ENCODE assay signal across 11 cellular contexts in the genomic region with DNA sequence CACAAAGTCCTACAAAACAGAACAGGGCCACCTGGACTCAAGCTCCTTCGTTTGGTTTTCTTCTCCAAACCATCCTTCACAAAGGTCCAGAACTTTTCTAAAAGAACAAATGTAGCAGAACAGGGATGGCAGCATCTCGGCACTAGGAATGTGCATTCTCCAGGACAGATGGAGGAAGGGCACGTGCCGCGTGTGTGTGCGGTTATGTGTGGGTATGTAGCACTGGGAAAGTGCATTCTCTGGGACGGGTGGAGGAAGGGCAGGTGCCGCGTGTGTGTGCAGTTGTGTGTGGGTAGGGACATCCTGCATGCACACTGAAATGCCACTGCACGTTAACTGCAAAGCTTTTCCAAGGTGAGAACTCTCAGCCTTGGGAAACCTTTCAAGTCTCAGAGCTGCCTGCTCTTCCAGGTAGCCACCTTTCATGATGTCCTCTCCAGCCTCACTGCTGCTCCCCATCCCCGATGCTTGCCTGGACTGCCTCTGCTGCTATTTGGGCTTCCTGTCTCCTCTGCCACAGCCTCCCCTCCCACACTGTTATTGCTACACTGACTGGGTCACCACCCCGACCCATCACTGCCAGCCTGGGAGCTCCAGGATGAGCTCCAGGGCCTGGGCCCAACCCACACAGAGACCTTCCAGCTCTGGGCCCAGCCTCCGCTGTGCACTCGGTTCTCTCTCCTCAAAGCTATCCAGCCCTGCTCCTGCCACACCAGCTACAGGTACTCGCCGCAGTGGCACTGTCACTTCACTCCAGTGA. TPM values are rescaled to one million over a fixed set of nuclear protein-coding genes. Genes with fewer than 3 reads are reported as not detected.
DNase-seq lines count a peak whose midpoint lies in the region; ATAC-seq and TF ChIP-seq lines count a peak whose summit lies in the region.
"Had no signal": no experiment of that assay in that cellular context is flagged by ENCODE, and none has a peak within 500 bp of the region (broad histone marks: within the 10 kb centered on the region; RNA-seq: fewer than 3 reads in every experiment).

No MANE protein-coding gene starts in this region.

- TF ChIP-seq CTCF in CD14-positive monocyte (IDR thresholded peaks at IDR 0.05) (no peak), brain (conservative IDR thresholded peaks at IDR 0.05) (no peak)

- peak overlapping the region in 5 of 7 donors; percentile 1 to 80 (median 59) for H3K27ac Mint-ChIP-seq in CD14-positive monocyte
- H3K27ac Mint-ChIP-seq in brain = peak overlapping the region; percentile 86 to 97 (median 95)
- peak overlapping the region; percentile 72 to 91 (median 85) for H3K27ac Mint-ChIP-seq in naive thymus-derived CD4-positive, alpha-beta T cell

- H3K36me3 ChIP-seq in naive thymus-derived CD4-positive, alpha-beta T cell (ENCODE audit: control insufficient read depth in 2 of 3, insufficient read depth in 3 of 3, low read length in 3 of 3) = peaks cover 50 to 85% (median 51%) of the 10 kb centered on the region in 3 experiments

- POLR2A ChIA-PET in naive thymus-derived CD4-positive, alpha-beta T cell (lab: Charles Lee) = interaction anchor here (0.6 to 2.4 kb wide), 4 partner anchors 9 to 154 kb away, joined by 3 to 10 read pairs (median 4); no protein-coding TSS in a partner anchor

- H3K27me3 ChIP-seq in naive thymus-derived CD4-positive, alpha-beta T cell (ENCODE audit: control insufficient read depth in 2 of 2, insufficient read depth in 2 of 2, low read length in 2 of 2) = no peaks in the 10 kb centered on the region

- CTCF ChIA-PET in naive thymus-derived CD4-positive, alpha-beta T cell (lab: Charles Lee) = interaction anchor here (2.2 kb wide), 1 partner anchor 18 kb away, joined by 5 read pairs; no protein-coding TSS in a partner anchor

- H3K4me3 Mint-ChIP-seq in CD14-positive monocyte = no peak overlapping the region
- H3K4me3 Mint-ChIP-seq in brain = no peak overlapping the region
- H3K4me3 Mint-ChIP-seq in naive thymus-derived CD4-positive, alpha-beta T cell = peak overlapping the region in 8 of 10 donors; percentile 25 to 70 (median 53)

- peaks cover 19 to 37% of the 10 kb centered on the region in 2 donors for H3K4me1 ChIP-seq in naive thymus-derived CD4-positive, alpha-beta T cell (ENCODE audit: control insufficient read depth in 2 of 2, insufficient read depth in 2 of 2, low read length in 2 of 2)

- H3K4me3 ChIP-seq in naive thymus-derived CD4-positive, alpha-beta T cell (ENCODE audit: low read length) = no peak overlapping the region

- peak; percentile 25 for ATAC-seq in naive thymus-derived CD4-positive, alpha-beta T cell
- ATAC-seq in HG03521 (IDR thresholded peaks at IDR 0.05; ENCODE audit: unreplicated experiment) = no peak

- H3K27me3 Mint-ChIP-seq in CD14-positive monocyte (ENCODE audit: low read depth in 3 of 3) (peaks cover 0 to 2% (median 0%) of the 10 kb centered on the region in 3 donors), brain (peaks cover 3% of the 10 kb centered on the region)
- H3K27me3 Mint-ChIP-seq in naive thymus-derived CD4-positive, alpha-beta T cell = no peaks in the 10 kb centered on the region

- peak; percentile 19 for TF ChIP-seq POLR2A in GM18526 (IDR thresholded peaks at IDR 0.05; ENCODE audit: extremely low read depth, insufficient read length)

- DNase-seq in CD14-positive monocyte (ENCODE audit: low spot score) = no peak
- DNase-seq in naive thymus-derived CD4-positive, alpha-beta T cell = peak in 1 of 9 donors; percentile 18
- DNase-seq in NCI-H526 (lab: John Stamatoyannopoulos, UW) = no peak
- DNase-seq in HPDE6-E6E7 (ENCODE audit: extremely low spot score) = no peak
- DNase-seq in GF-D8 (lab: John Stamatoyannopoulos, UW) = no peak
- DNase-seq: islet precursor cell, Kasumi-1, NCI-H2081 treated with DMSO at 0.1 percent for 48 hours had no signal

- H3K9me3 ChIP-seq in naive thymus-derived CD4-positive, alpha-beta T cell (ENCODE audit: control insufficient read depth in 2 of 3, low read length in 3 of 3) = no peaks in the 10 kb centered on the region

- H3K9me3 Mint-ChIP-seq in CD14-positive monocyte = no peaks in the 10 kb centered on the region
- H3K9me3 Mint-ChIP-seq in brain = no peaks in the 10 kb centered on the region
- no peaks in the 10 kb centered on the region for H3K9me3 Mint-ChIP-seq in naive thymus-derived CD4-positive, alpha-beta T cell

- H3K36me3 Mint-ChIP-seq in CD14-positive monocyte (peaks cover 96 to 99% of the 10 kb centered on the region in 2 donors), brain (peaks cover 77% of the 10 kb centered on the region)
- H3K36me3 Mint-ChIP-seq in naive thymus-derived CD4-positive, alpha-beta T cell = peaks cover 20 to 73% (median 44%) of the 10 kb centered on the region in 5 donors

- H3K27ac ChIP-seq in naive thymus-derived CD4-positive, alpha-beta T cell (ENCODE audit: low read depth, low read length) = peak overlapping the region; percentile 51

- intact Hi-C loops in CD14-positive monocyte (cut with micrococcal nuclease) = loop anchor here in 1 of 2 donors (10.0 kb wide), 1 partner anchor 67 kb away; no protein-coding TSS in a partner anchor
- intact Hi-C loops in naive thymus-derived CD4-positive, alpha-beta T cell (cut with micrococcal nuclease) = loop anchor here in 1 of 2 donors (5.0 kb wide), 1 partner anchor 201 kb away; no protein-coding TSS in a partner anchor

- peaks cover 3% of the 10 kb centered on the region for H3K4me1 Mint-ChIP-seq in CD14-positive monocyte
- H3K4me1 Mint-ChIP-seq in brain = peaks cover 85% of the 10 kb centered on the region
- H3K4me1 Mint-ChIP-seq in naive thymus-derived CD4-positive, alpha-beta T cell = peaks cover 29 to 53% (median 44%) of the 10 kb centered on the region in 7 donors

RNA-seq across cellular contexts. Expression of a gene that starts 47.6 kb away (rescaled TPM):
- 10 to 100 TPM; 86.3 to 95.8 TPM for polyA plus RNA-seq in CD14-positive monocyte
- polyA plus RNA-seq in brain (ENCODE audit: insufficient read depth, low read depth, low replicate concordance) = 317 TPM
- 100 to 1,000 TPM; 132 to 201 (median 163) TPM for total RNA-seq in naive thymus-derived CD4-positive, alpha-beta T cell
- polyA plus RNA-seq in naive thymus-derived CD4-positive, alpha-beta T cell = 100 to 1,000 TPM; 115 to 140 TPM

Comparison
In these comparisons a context has a peak if more than half of its experiments do, and no peak if none do; other contexts are left out.
1. H3K4me3 Mint-ChIP-seq: peak in naive thymus-derived CD4-positive, alpha-beta T cell (8 of 10); none in CD14-positive monocyte (0 of 2) and brain (0 of 5).
2. Peak in every context shown above with its lines, with median percentiles within 50 percentile points of each other: H3K27ac Mint-ChIP-seq.